ENCODE assay signal across 1 cellular context in the genomic region with DNA sequence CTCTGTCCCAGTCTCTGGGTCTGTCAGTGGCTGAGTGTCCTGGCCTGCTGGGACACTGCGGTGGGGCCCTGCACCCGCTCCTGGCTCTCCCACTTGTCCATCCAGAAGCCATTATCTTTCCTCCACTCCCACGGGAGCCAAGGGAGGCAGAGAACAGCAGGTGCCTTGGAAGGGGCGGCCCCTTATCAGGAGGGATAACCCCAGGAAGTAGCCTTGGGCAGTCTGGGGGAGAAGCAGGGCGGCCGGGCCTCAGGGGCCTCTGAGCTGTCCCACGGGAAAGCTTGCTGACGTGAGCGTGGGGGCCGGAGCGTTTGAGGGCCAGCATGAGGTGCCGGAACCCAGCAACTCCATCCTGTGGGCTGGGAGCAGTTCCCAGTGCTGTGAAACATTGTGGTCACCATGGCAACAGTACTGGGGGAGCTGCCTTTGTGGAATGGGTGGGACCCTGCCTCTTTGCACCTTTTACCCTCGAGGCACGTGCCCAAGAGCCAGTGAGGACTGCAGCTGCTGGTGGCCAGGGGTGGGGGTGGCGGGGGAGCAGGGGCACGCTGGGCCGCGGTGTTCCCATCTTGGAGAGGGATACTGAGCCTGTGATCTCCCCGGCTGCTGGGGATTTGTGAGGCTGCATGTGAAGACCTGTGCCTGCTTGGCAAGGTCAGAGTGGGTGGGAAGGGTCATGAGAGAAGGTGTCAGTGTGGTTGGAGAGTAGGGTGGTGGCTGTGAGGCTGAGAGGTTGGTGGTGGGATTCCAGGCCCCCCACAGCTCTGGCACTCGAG.
TF ChIP-seq lines count a peak whose summit lies in the region.

No MANE protein-coding gene starts in this region.

TF ChIP-seq in GM23338, 12 proteins besides CTCF, POLR2A, EP300 and RAD21 (continued from another document):
- no peak for TF ChIP-seq CREB1 (CRISPR knock-in tag; IDR thresholded peaks at IDR 0.05; ENCODE audit: low read depth)
- no peak for TF ChIP-seq NANOG (IDR thresholded peaks at IDR 0.05; ENCODE audit: borderline replicate concordance)
- TF ChIP-seq ZNF114 (CRISPR knock-in tag; IDR thresholded peaks at IDR 0.05) = no peak
- no peak for TF ChIP-seq JUNB (IDR thresholded peaks at IDR 0.05; ENCODE audit: unreplicated experiment)
- no peak for TF ChIP-seq STAT1 (IDR thresholded peaks at IDR 0.05; ENCODE audit: unreplicated experiment)
- TF ChIP-seq ZNF462 (CRISPR knock-in tag; IDR thresholded peaks at IDR 0.05) = no peak
- TF ChIP-seq, protein P1, sequence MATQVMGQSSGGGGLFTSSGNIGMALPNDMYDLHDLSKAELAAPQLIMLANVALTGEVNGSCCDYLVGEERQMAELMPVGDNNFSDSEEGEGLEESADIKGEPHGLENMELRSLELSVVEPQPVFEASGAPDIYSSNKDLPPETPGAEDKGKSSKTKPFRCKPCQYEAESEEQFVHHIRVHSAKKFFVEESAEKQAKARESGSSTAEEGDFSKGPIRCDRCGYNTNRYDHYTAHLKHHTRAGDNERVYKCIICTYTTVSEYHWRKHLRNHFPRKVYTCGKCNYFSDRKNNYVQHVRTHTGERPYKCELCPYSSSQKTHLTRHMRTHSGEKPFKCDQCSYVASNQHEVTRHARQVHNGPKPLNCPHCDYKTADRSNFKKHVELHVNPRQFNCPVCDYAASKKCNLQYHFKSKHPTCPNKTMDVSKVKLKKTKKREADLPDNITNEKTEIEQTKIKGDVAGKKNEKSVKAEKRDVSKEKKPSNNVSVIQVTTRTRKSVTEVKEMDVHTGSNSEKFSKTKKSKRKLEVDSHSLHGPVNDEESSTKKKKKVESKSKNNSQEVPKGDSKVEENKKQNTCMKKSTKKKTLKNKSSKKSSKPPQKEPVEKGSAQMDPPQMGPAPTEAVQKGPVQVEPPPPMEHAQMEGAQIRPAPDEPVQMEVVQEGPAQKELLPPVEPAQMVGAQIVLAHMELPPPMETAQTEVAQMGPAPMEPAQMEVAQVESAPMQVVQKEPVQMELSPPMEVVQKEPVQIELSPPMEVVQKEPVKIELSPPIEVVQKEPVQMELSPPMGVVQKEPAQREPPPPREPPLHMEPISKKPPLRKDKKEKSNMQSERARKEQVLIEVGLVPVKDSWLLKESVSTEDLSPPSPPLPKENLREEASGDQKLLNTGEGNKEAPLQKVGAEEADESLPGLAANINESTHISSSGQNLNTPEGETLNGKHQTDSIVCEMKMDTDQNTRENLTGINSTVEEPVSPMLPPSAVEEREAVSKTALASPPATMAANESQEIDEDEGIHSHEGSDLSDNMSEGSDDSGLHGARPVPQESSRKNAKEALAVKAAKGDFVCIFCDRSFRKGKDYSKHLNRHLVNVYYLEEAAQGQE (IDR thresholded peaks at IDR 0.05; ENCODE audit: unreplicated experiment) = no peak
- no peak for TF ChIP-seq EZH2 (IDR thresholded peaks at IDR 0.05; ENCODE audit: low read depth, unreplicated experiment)
- no peak for TF ChIP-seq EZH2phosphoT487 (IDR thresholded peaks at IDR 0.05; ENCODE audit: unreplicated experiment)
- TF ChIP-seq ZNF331 (CRISPR knock-in tag; IDR thresholded peaks at IDR 0.05; ENCODE audit: low read depth) = no peak
- no peak for TF ChIP-seq ETS1 (IDR thresholded peaks at IDR 0.05)
